In the genomic region with DNA sequence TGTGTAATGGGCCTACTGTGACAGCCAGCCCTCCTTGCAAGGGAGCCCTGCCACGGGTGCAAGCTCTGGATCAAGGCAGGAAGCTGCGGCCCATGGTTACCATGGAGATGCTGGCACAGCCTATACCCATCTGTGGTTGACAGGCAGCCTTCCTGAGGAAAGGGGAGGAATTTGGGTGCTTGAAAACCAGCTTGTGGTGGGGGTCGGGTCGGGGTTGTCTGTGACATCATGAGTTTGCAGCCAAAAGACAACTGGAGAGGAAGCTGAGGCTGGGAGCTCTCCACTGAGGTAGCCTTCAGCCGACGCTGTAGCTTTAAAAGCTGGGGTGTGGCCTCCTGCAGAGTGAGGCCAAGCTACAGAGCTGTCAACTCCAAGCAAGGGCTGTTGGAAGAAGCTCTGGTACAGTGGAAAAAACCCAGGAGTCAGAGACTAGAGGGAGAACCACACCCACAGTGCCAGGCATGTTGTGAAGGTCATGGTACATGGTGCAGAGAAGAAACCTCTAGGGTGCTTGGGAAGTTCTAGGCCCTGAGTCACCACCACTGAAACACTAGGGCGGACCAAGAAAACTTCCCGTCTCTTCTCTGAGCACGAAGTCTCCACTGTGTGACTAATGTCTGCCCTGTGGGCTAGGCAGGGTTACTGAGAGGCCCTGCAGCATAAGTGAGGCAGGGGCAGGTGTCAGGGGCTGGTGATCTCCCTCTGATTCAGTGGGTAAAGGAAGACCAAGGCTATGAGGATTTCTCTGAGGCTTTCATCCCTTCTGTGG, we compare ENCODE assay signal across 8 cellular contexts. TPM values are rescaled to one million over a fixed set of nuclear protein-coding genes. Genes with fewer than 3 reads are reported as not detected.
DNase-seq lines count a peak whose midpoint lies in the region; ATAC-seq lines count a peak whose summit lies in the region.

No MANE protein-coding gene starts in this region.

- H3K27ac Mint-ChIP-seq in activated CD4-positive, alpha-beta memory T cell treated with anti-CD3 and anti-CD28 coated beads for 36 hours: peak overlapping the region; percentile 99

- intact Hi-C loops in activated CD4-positive, alpha-beta memory T cell treated with anti-CD3 and anti-CD28 coated beads for 36 hours (cut with micrococcal nuclease): loop anchor here (1.0 to 5.0 kb wide), 4 partner anchors 11 to 371 kb away; a partner anchor contains a TSS

- POLR2A ChIA-PET in activated CD4-positive, alpha-beta memory T cell treated with anti-CD3 and anti-CD28 coated beads for 36 hours (lab: Charles Lee): interaction anchor here (0.7 to 4.9 kb wide), 14 partner anchors 8 to 277 kb away, joined by 3 to 175 read pairs (median 4); a partner anchor contains a TSS

- H3K4me3 Mint-ChIP-seq in activated CD4-positive, alpha-beta memory T cell treated with anti-CD3 and anti-CD28 coated beads for 36 hours: peak overlapping the region; percentile 59

- H3K27me3 Mint-ChIP-seq in activated CD4-positive, alpha-beta memory T cell treated with anti-CD3 and anti-CD28 coated beads for 36 hours: no peaks in the 10 kb centered on the region

- peaks cover 43% of the 10 kb centered on the region for H3K4me1 Mint-ChIP-seq in activated CD4-positive, alpha-beta memory T cell treated with anti-CD3 and anti-CD28 coated beads for 36 hours (ENCODE audit: low read depth)

- CTCF ChIA-PET in activated CD4-positive, alpha-beta memory T cell treated with anti-CD3 and anti-CD28 coated beads for 36 hours (lab: Charles Lee): interaction anchor here (0.7 to 2.3 kb wide), 6 partner anchors 11 to 381 kb away, joined by 3 to 38 read pairs (median 4); a partner anchor contains a TSS

- DNase-seq in NCI-H526 (lab: John Stamatoyannopoulos, UW): peak; percentile 5 to 13
- no peak for DNase-seq in NCI-H526 treated with DMSO at 0.1 percent for 48 hours (lab: John Stamatoyannopoulos, UW)
- peak; percentile 63 for DNase-seq in NCI-H1694 (lab: John Stamatoyannopoulos, UW)
- DNase-seq in activated CD4-positive, alpha-beta memory T cell treated with anti-CD3 and anti-CD28 coated beads for 36 hours: peak; percentile 92
- peak; percentile 53 for DNase-seq in ecto neural progenitor cell (ENCODE audit: low spot score)
- peak; percentile 82 for DNase-seq in mucosa of gallbladder (ENCODE audit: low spot score)
- DNase-seq in stimulated activated CD8-positive, alpha-beta memory T cell treated with anti-CD3 and anti-CD28 coated beads, Interleukin-4, amount 100 ng/mL, for 48 hours: peak; percentile 83

- peak; percentile 87 for ATAC-seq in HG02623 (IDR thresholded peaks at IDR 0.05; ENCODE audit: unreplicated experiment)

- no peaks in the 10 kb centered on the region for H3K36me3 Mint-ChIP-seq in activated CD4-positive, alpha-beta memory T cell treated with anti-CD3 and anti-CD28 coated beads for 36 hours

- no peaks in the 10 kb centered on the region for H3K9me3 Mint-ChIP-seq in activated CD4-positive, alpha-beta memory T cell treated with anti-CD3 and anti-CD28 coated beads for 36 hours

RNA-seq across cellular contexts. Expression of a gene that starts 10.8 kb away (rescaled TPM):
- 1,000 to 10,000 TPM; 1,556 to 1,579 TPM for total RNA-seq in activated CD4-positive, alpha-beta memory T cell treated with anti-CD3 and anti-CD28 coated beads for 36 hours
- total RNA-seq in mucosa of gallbladder: 298 TPM

RNA-seq across cellular contexts. Expression of a gene that starts 28.5 kb away (rescaled TPM):
- not detected for total RNA-seq in activated CD4-positive, alpha-beta memory T cell treated with anti-CD3 and anti-CD28 coated beads for 36 hours
- 0.89 TPM for total RNA-seq in mucosa of gallbladder
